ENCODE assay signal across 8 cellular contexts in the genomic region with DNA sequence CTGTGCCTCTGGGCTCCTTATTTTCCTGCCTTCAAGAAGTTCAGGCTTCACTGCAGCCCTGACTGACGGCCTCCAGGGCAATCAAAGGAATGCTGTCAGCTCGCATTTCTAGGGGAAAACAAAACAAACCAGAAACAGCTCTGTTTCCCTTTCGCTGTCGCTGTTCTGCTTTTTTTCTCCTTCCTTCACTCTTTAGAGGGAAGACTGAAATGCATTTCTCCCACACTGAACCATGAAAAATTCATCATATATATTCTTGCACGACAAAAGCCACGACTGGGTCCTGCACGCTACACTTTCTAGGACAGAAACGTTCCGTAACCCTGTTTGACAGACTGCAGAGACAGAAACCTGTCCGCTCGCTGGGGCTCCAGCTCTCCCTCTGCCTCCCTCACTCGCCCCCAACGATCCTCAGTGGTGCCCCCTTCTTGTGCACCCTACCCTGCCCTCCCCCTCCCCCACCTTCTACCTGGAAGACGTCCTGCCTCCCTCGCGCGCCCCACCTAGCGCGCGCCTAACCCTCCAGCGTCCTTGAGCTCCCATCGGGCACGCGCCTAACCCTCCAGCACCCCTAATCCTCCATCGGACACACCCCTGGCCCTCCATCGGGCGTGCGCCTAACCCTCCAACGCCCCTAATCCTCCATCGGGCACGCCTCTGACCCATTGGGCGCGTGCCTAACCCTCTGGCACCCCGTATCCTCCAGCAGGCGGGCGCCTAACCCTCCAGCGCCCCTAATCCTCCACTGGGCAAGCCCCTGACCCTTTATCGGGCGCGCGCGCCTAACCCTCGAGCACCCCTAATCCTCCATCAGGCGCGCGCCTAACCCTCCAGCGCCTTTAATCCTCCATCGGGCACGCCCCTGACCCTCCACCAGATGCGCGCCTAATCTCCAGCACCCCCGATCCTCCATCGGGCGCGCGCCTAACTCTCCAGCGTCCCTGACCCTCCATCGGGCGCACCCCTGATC. TPM values are rescaled to one million over a fixed set of nuclear protein-coding genes. Genes with fewer than 3 reads are reported as not detected.
A peak's percentile ranks its signal among the peaks of the same experiment; 100 is the strongest.
DNase-seq lines count a peak whose midpoint lies in the region; ATAC-seq lines count a peak whose summit lies in the region.

No MANE protein-coding gene starts in this region.

- H3K4me1 Mint-ChIP-seq in activated T-cell treated with anti-CD3 and anti-CD28 coated beads, Interleukin-2, amount 50 U/mL, for 24 hours (ENCODE audit: low read depth): peaks cover 22% of the 10 kb centered on the region
- H3K4me1 Mint-ChIP-seq in activated naive CD8-positive, alpha-beta T cell treated with anti-CD3 and anti-CD28 coated beads for 36 hours: peaks cover 19% of the 10 kb centered on the region

- H3K9ac ChIP-seq in iPS-20b (ENCODE audit: low read depth, low read length) (peak overlapping the region; percentile 61; the same call in 1 of the 2 replicates), skeletal muscle tissue (ENCODE audit: low read depth in 1 of 3, low read length in 3 of 3) (no peak overlapping the region)

- H3K4me3 ChIP-seq in iPS-20b (ENCODE audit: low read length) (peak overlapping the region; percentile 70), skeletal muscle tissue (ENCODE audit: low read length in 3 of 3) (peak overlapping the region in 2 of 3 donors; percentile 35 to 59)

- no peak overlapping the region for H3K27ac ChIP-seq in iPS-20b (ENCODE audit: low read length)
- H3K27ac ChIP-seq in skeletal muscle tissue (ENCODE audit: low read depth, low read length): no peak overlapping the region

- ATAC-seq in HG03565 (IDR thresholded peaks at IDR 0.05; ENCODE audit: unreplicated experiment) (no peak), GM18861 (IDR thresholded peaks at IDR 0.05; ENCODE audit: unreplicated experiment) (no peak)

- H3K4me1 ChIP-seq in iPS-20b (ENCODE audit: insufficient read depth, low read length) (peaks cover 31% of the 10 kb centered on the region; the same call in 1 of the 2 replicates), skeletal muscle tissue (ENCODE audit: control insufficient read depth in 3 of 3, insufficient read depth in 3 of 3, low read length in 3 of 3) (peaks cover 0 to 3% (median 0%) of the 10 kb centered on the region in 3 donors)

- H3K27me3 ChIP-seq in iPS-20b (ENCODE audit: insufficient read depth, low read length): no peaks in the 10 kb centered on the region
- peaks cover 4 to 26% (median 20%) of the 10 kb centered on the region in 3 donors for H3K27me3 ChIP-seq in skeletal muscle tissue (ENCODE audit: control insufficient read depth in 3 of 3, insufficient read depth in 3 of 3, low read length in 3 of 3)

- peaks cover 56% of the 10 kb centered on the region for H3K27me3 Mint-ChIP-seq in activated T-cell treated with anti-CD3 and anti-CD28 coated beads, Interleukin-2, amount 50 U/mL, for 24 hours
- H3K27me3 Mint-ChIP-seq in activated naive CD8-positive, alpha-beta T cell treated with anti-CD3 and anti-CD28 coated beads for 36 hours: peaks cover 17% of the 10 kb centered on the region

- no peaks in the 10 kb centered on the region for H3K36me3 ChIP-seq in iPS-20b (ENCODE audit: insufficient read depth, low read depth, low read length)
- H3K36me3 ChIP-seq in skeletal muscle tissue (ENCODE audit: control insufficient read depth in 3 of 3, insufficient read depth in 3 of 3, low read length in 3 of 3): no peaks in the 10 kb centered on the region

- H3K9me3 Mint-ChIP-seq in activated T-cell treated with anti-CD3 and anti-CD28 coated beads, Interleukin-2, amount 50 U/mL, for 24 hours: no peaks in the 10 kb centered on the region
- H3K9me3 Mint-ChIP-seq in activated naive CD8-positive, alpha-beta T cell treated with anti-CD3 and anti-CD28 coated beads for 36 hours: peaks cover 2% of the 10 kb centered on the region

- H3K9me3 ChIP-seq in iPS-20b (ENCODE audit: insufficient read depth, low read depth, low read length) (peaks cover 5% of the 10 kb centered on the region; the same call in 1 of the 2 replicates), skeletal muscle tissue (ENCODE audit: control insufficient read depth in 3 of 3, low read length in 3 of 3) (no peaks in the 10 kb centered on the region)

- no peak for DNase-seq in activated T-cell treated with anti-CD3 and anti-CD28 coated beads, Interleukin-2, amount 50 U/mL, for 24 hours
- no peak for DNase-seq in activated T-cell treated with anti-CD3 and anti-CD28 coated beads, Interleukin-2, amount 50 U/mL, for 1 hour
- DNase-seq in activated naive CD8-positive, alpha-beta T cell treated with anti-CD3 and anti-CD28 coated beads for 36 hours: peak; percentile 11
- no peak for DNase-seq in NCI-H2196 treated with DMSO at 0.1 percent for 48 hours (lab: John Stamatoyannopoulos, UW; ENCODE audit: unreplicated experiment)

- no peaks in the 10 kb centered on the region for H3K36me3 Mint-ChIP-seq in activated T-cell treated with anti-CD3 and anti-CD28 coated beads, Interleukin-2, amount 50 U/mL, for 24 hours (ENCODE audit: low read depth)
- no peaks in the 10 kb centered on the region for H3K36me3 Mint-ChIP-seq in activated naive CD8-positive, alpha-beta T cell treated with anti-CD3 and anti-CD28 coated beads for 36 hours

- peak overlapping the region; percentile 63 for H3K4me3 Mint-ChIP-seq in activated T-cell treated with anti-CD3 and anti-CD28 coated beads, Interleukin-2, amount 50 U/mL, for 24 hours
- H3K4me3 Mint-ChIP-seq in activated naive CD8-positive, alpha-beta T cell treated with anti-CD3 and anti-CD28 coated beads for 36 hours: peak overlapping the region; percentile 77

- no peak overlapping the region for H3K27ac Mint-ChIP-seq in activated T-cell treated with anti-CD3 and anti-CD28 coated beads, Interleukin-2, amount 50 U/mL, for 24 hours
- H3K27ac Mint-ChIP-seq in activated naive CD8-positive, alpha-beta T cell treated with anti-CD3 and anti-CD28 coated beads for 36 hours: no peak overlapping the region

RNA-seq across cellular contexts. Expression of a gene that starts 37.1 kb away (rescaled TPM):
- under 1 TPM; 0.70 TPM for total RNA-seq in activated naive CD8-positive, alpha-beta T cell treated with anti-CD3 and anti-CD28 coated beads for 36 hours
- total RNA-seq in skeletal muscle tissue: not detected
